ENCODE assay signal across 8 cellular contexts in genomic region chr6:27684264-27685211, GRCh38.
DNase-seq lines count a peak whose midpoint lies in the region; ATAC-seq and TF ChIP-seq lines count a peak whose summit lies in the region.

No MANE protein-coding gene starts in this region.

- H3K4me3 ChIP-seq in astrocyte of the spinal cord (ENCODE audit: low read depth, low read length) = no peak overlapping the region
- H3K4me3 ChIP-seq in psoas muscle = no peak overlapping the region

- peak overlapping the region in 5 of 10 donors; percentile 37 to 90 (median 55) for H3K27ac Mint-ChIP-seq in naive thymus-derived CD8-positive, alpha-beta T cell

- in situ Hi-C loops in astrocyte of the spinal cord (cut with HindIII; ENCODE audit: low sequenced_read_pairs) = no loop called here

- no peaks in the 10 kb centered on the region for H3K36me3 ChIP-seq in psoas muscle (ENCODE audit: insufficient read depth in 1 of 2, low read depth in 1 of 2)

- intact Hi-C loops in psoas muscle (cut with DNase I) = no loop called here

- 32 to 42% (median 35%) methylated on average over 34 of the region's 34 CpGs for WGBS in psoas muscle, 3 donors

- DNase-seq in GF-D8 (lab: John Stamatoyannopoulos, UW) (peak; percentile 4), M059J (ENCODE audit: low read depth) (peak; percentile 97), SW 1271 (lab: John Stamatoyannopoulos, UW) (peak; percentile 94 to 98), astrocyte of the spinal cord (ENCODE audit: low read depth, low spot score) (peak; percentile 82), GM19240 (ENCODE audit: insufficient read length, low spot score) (no peak), psoas muscle (no peak)
- peak in 8 of 10 donors; percentile 21 to 78 (median 62) for DNase-seq in naive thymus-derived CD8-positive, alpha-beta T cell

- H3K27ac ChIP-seq in psoas muscle = no peak overlapping the region

- peaks cover 15 to 31% (median 24%) of the 10 kb centered on the region in 4 donors for H3K4me1 Mint-ChIP-seq in naive thymus-derived CD8-positive, alpha-beta T cell

- POLR2A ChIA-PET in naive thymus-derived CD8-positive, alpha-beta T cell (lab: Charles Lee) = interaction anchor here (0.9 kb wide), 1 partner anchor 11 kb away, joined by 3 read pairs; no protein-coding TSS in a partner anchor

- no peaks in the 10 kb centered on the region for H3K4me1 ChIP-seq in psoas muscle

- H3K9me3 ChIP-seq in psoas muscle = no peaks in the 10 kb centered on the region

- H3K27me3 ChIP-seq in psoas muscle (ENCODE audit: insufficient read depth in 3 of 3, low read length in 2 of 3) = peaks cover 4 to 54% (median 18%) of the 10 kb centered on the region in 3 donors

- peaks cover 5 to 16% (median 13%) of the 10 kb centered on the region in 3 donors for H3K36me3 Mint-ChIP-seq in naive thymus-derived CD8-positive, alpha-beta T cell

- H3K27me3 Mint-ChIP-seq in naive thymus-derived CD8-positive, alpha-beta T cell = peaks cover 22 to 45% (median 35%) of the 10 kb centered on the region in 5 donors

- H3K4me3 Mint-ChIP-seq in naive thymus-derived CD8-positive, alpha-beta T cell = peak overlapping the region in 5 of 10 donors; percentile 33 to 66 (median 50)

- TF ChIP-seq CTCF in astrocyte of the spinal cord (IDR thresholded peaks at IDR 0.05; ENCODE audit: low read depth, low read length) (no peak), psoas muscle (IDR thresholded peaks at IDR 0.05) (no peak)

- peaks cover 0 to 44% (median 10%) of the 10 kb centered on the region in 9 donors for H3K9me3 Mint-ChIP-seq in naive thymus-derived CD8-positive, alpha-beta T cell

- no peak for ATAC-seq in naive thymus-derived CD8-positive, alpha-beta T cell
- ATAC-seq in HG03039 (IDR thresholded peaks at IDR 0.05; ENCODE audit: unreplicated experiment) (no peak), psoas muscle (no peak)

Comparison
In these comparisons a context has a peak if more than half of its experiments do, and no peak if none do; other contexts are left out.
1. DNase-seq: peak in GF-D8 (single experiment), M059J (single experiment), SW 1271 (2 of 2), astrocyte of the spinal cord (single experiment) and naive thymus-derived CD8-positive, alpha-beta T cell (8 of 10); none in GM19240 (single experiment) and psoas muscle (0 of 2).